Comparison of ENCODE assay signal across 17 cellular contexts in genomic region chr14:77204457-77204796, GRCh38. TPM values are rescaled to one million over a fixed set of nuclear protein-coding genes. Genes with fewer than 3 reads are reported as not detected.
A peak's percentile ranks its signal among the peaks of the same experiment; 100 is the strongest.
DNase-seq lines count a peak whose midpoint lies in the region; ATAC-seq and TF ChIP-seq lines count a peak whose summit lies in the region.
"Had no signal": no experiment of that assay in that cellular context is flagged by ENCODE, and none has a peak within 500 bp of the region (broad histone marks: within the 10 kb centered on the region; RNA-seq: fewer than 3 reads in every experiment).

No MANE protein-coding gene starts in this region.

- intact Hi-C loops in mammary epithelial cell (cut with micrococcal nuclease), result no loop called here

- DNase-seq in T47D (ENCODE audit: low read depth in 1 of 2, low spot score in 1 of 2) (peak; percentile 48 to 80), mammary epithelial cell (no peak), NCI-H345 treated with DMSO at 0.1 percent for 48 hours (lab: John Stamatoyannopoulos, UW; ENCODE audit: unreplicated experiment) (peak; percentile 96), globus pallidus (ENCODE audit: low spot score) (peak; percentile 36)
- no peak for DNase-seq in activated naive CD8-positive, alpha-beta T cell treated with anti-CD3 and anti-CD28 coated beads, Interleukin-2, amount 50 U/mL, for 24 hours
- DNase-seq: activated naive CD8-positive, alpha-beta T cell treated with anti-CD3 and anti-CD28 coated beads for 36 hours; Caco-2; stimulated activated CD4-positive, alpha-beta T cell treated with anti-CD3 and anti-CD28 coated beads, Interleukin-15, amount 100 ng/mL, for 24 hours; thyroid gland had no signal

- no peak overlapping the region for H3K27ac Mint-ChIP-seq in activated naive CD8-positive, alpha-beta T cell treated with anti-CD3 and anti-CD28 coated beads, Interleukin-2, amount 50 U/mL, for 24 hours
- H3K27ac Mint-ChIP-seq: activated naive CD8-positive, alpha-beta T cell treated with anti-CD3 and anti-CD28 coated beads for 36 hours; mesothelial cell of epicardium had no signal

- no peaks in the 10 kb centered on the region for H3K4me1 ChIP-seq in mammary epithelial cell (ENCODE audit: insufficient read depth, low read length)
- H3K4me1 ChIP-seq: A549, Caco-2, esophagus muscularis mucosa, thyroid gland had no signal

- H3K4me1 Mint-ChIP-seq in activated naive CD8-positive, alpha-beta T cell treated with anti-CD3 and anti-CD28 coated beads, Interleukin-2, amount 50 U/mL, for 24 hours, result no peaks in the 10 kb centered on the region
- H3K4me1 Mint-ChIP-seq: activated naive CD8-positive, alpha-beta T cell treated with anti-CD3 and anti-CD28 coated beads for 36 hours; mesothelial cell of epicardium had no signal

- TF ChIP-seq CTCF in mammary epithelial cell (conservative IDR thresholded peaks at IDR 0.05 in 1 of 2, IDR thresholded peaks at IDR 0.05 in 1 of 2; ENCODE audit: extremely low read depth in 1 of 2, insufficient read depth in 1 of 2, low read depth in 1 of 2, low read length in 2 of 2), result no peak

- no TSS peak for BruUV-seq in mammary epithelial cell (replicated peaks; lab: Mats Ljungman, UMichigan)

- peaks cover 2% of the 10 kb centered on the region for H3K27me3 Mint-ChIP-seq in activated naive CD8-positive, alpha-beta T cell treated with anti-CD3 and anti-CD28 coated beads, Interleukin-2, amount 50 U/mL, for 24 hours

- CTCF ChIA-PET in mammary epithelial cell (lab: Charles Lee; ENCODE audit: low non-redundant PET), result no interaction called here

- no peak overlapping the region for H3K9ac ChIP-seq in mammary epithelial cell (ENCODE audit: insufficient read depth, low read length)
- H3K9ac ChIP-seq: parathyroid adenoma had no signal

- H3K79me2 ChIP-seq in mammary epithelial cell (ENCODE audit: insufficient read depth, low read length), result no peaks in the 10 kb centered on the region
- H3K79me2 ChIP-seq: parathyroid adenoma had no signal

- in situ Hi-C loops in T47D (cut with HindIII; ENCODE audit: low pct_unique_long_range_greater_than_20kb, low sequenced_read_pairs) (no loop called here), mammary epithelial cell (cut with MboI; ENCODE audit: low sequenced_read_pairs in 2 of 2) (no loop called here)

- no peaks in the 10 kb centered on the region for H3K36me3 Mint-ChIP-seq in activated naive CD8-positive, alpha-beta T cell treated with anti-CD3 and anti-CD28 coated beads, Interleukin-2, amount 50 U/mL, for 24 hours (ENCODE audit: low read depth)
- H3K36me3 Mint-ChIP-seq: activated naive CD8-positive, alpha-beta T cell treated with anti-CD3 and anti-CD28 coated beads for 36 hours; mesothelial cell of epicardium had no signal

- H3K4me3 ChIP-seq in mammary epithelial cell (replicated peaks in 1 of 3; ENCODE audit: insufficient read depth in 1 of 3, low read depth in 2 of 3, low read length in 3 of 3), result no peak overlapping the region
- H3K4me3 ChIP-seq: A549, esophagus muscularis mucosa, thyroid gland had no signal

- dilution Hi-C loops in mammary epithelial cell (cut with HindIII; ENCODE audit: low sequenced_read_pairs), result no loop called here

- no peak overlapping the region for H3K27ac ChIP-seq in mammary epithelial cell (ENCODE audit: insufficient read depth, low read depth, low read length)
- H3K27ac ChIP-seq: A549, esophagus muscularis mucosa, parathyroid adenoma, thyroid gland had no signal

- no peak overlapping the region for H3K4me3 Mint-ChIP-seq in activated naive CD8-positive, alpha-beta T cell treated with anti-CD3 and anti-CD28 coated beads, Interleukin-2, amount 50 U/mL, for 24 hours
- H3K4me3 Mint-ChIP-seq: activated naive CD8-positive, alpha-beta T cell treated with anti-CD3 and anti-CD28 coated beads for 36 hours; mesothelial cell of epicardium had no signal

- no peaks in the 10 kb centered on the region for H3K27me3 ChIP-seq in mammary epithelial cell (ENCODE audit: insufficient read depth, low read length)
- H3K27me3 ChIP-seq: thyroid gland had no signal

- no peak overlapping the region for H2AFZ ChIP-seq in mammary epithelial cell (ENCODE audit: low read depth, low read length)
- H2AFZ ChIP-seq: parathyroid adenoma had no signal

- no peaks in the 10 kb centered on the region for H4K20me1 ChIP-seq in mammary epithelial cell (ENCODE audit: insufficient read depth, low read length)

- no peak for ATAC-seq in GM21723 (IDR thresholded peaks at IDR 0.05; ENCODE audit: unreplicated experiment)
- no peak for ATAC-seq in activated naive CD8-positive, alpha-beta T cell treated with anti-CD3 and anti-CD28 coated beads, Interleukin-2, amount 50 U/mL, for 24 hours
- ATAC-seq in GM21717 (IDR thresholded peaks at IDR 0.05; ENCODE audit: unreplicated experiment), result no peak
- ATAC-seq in GM18873 (IDR thresholded peaks at IDR 0.05; ENCODE audit: low FRiP score, unreplicated experiment), result no peak
- ATAC-seq: A549 had no signal

- WGBS in mammary epithelial cell (ENCODE audit: low coverage, missing lambda C conversion rate), result 76% methylated on average over 6 of the region's 6 CpGs

- no peak overlapping the region for H3K4me2 ChIP-seq in mammary epithelial cell (ENCODE audit: insufficient read depth, low read depth, low read length)
- H3K4me2 ChIP-seq: A549 had no signal

- no peaks in the 10 kb centered on the region for H3K9me3 Mint-ChIP-seq in activated naive CD8-positive, alpha-beta T cell treated with anti-CD3 and anti-CD28 coated beads, Interleukin-2, amount 50 U/mL, for 24 hours
- H3K9me3 Mint-ChIP-seq: activated naive CD8-positive, alpha-beta T cell treated with anti-CD3 and anti-CD28 coated beads for 36 hours; mesothelial cell of epicardium had no signal

- H3K9me3 ChIP-seq in mammary epithelial cell (replicated peaks; ENCODE audit: insufficient read depth, low read length), result no peaks in the 10 kb centered on the region
- H3K9me3 ChIP-seq: A549, Caco-2, esophagus muscularis mucosa, thyroid gland had no signal

- no peaks in the 10 kb centered on the region for H3K36me3 ChIP-seq in mammary epithelial cell (ENCODE audit: insufficient read depth, low read length)
- H3K36me3 ChIP-seq: esophagus muscularis mucosa, thyroid gland had no signal

RNA-seq across cellular contexts. Expression of gene TMEM63C, which starts 22.8 kb away (rescaled TPM):
- total RNA-seq in mammary epithelial cell, result 1 to 10 TPM; 6.3 to 8.3 TPM
- 2.7 TPM for polyA plus RNA-seq in mammary epithelial cell
- 6.6 TPM for polyA minus RNA-seq in mammary epithelial cell
- total RNA-seq: NCI-H460 had no signal

Comparison
In these comparisons a context has a peak if more than half of its experiments do, and no peak if none do; other contexts are left out.
1. DNase-seq: peak in T47D (2 of 2), NCI-H345 treated with DMSO at 0.1 percent for 48 hours (single experiment) and globus pallidus (single experiment); none in mammary epithelial cell (single experiment) and activated naive CD8-positive, alpha-beta T cell treated with anti-CD3 and anti-CD28 coated beads, Interleukin-2, amount 50 U/mL, for 24 hours (single experiment).